1 cellular context compared by ENCODE assay signal in genomic region chr3:30193625-30194044, GRCh38.
TF ChIP-seq lines count a peak whose summit lies in the region.

No MANE protein-coding gene starts in this region.

TF ChIP-seq in HepG2, 621 proteins besides CTCF, POLR2A, EP300 and RAD21 (continued from another document):
- no peak for TF ChIP-seq ZNF280B (CRISPR knock-in tag; IDR thresholded peaks at IDR 0.05; ENCODE audit: borderline replicate concordance)
- peak; percentile 30; the same call in 1 of the 2 replicates for TF ChIP-seq FOSL1 (CRISPR knock-in tag; IDR thresholded peaks at IDR 0.05; ENCODE audit: borderline replicate concordance)
- TF ChIP-seq SOX6 (IDR thresholded peaks at IDR 0.05) = no peak
- peak; percentile 49; the same call in 1 of the 2 replicates for TF ChIP-seq SOX6 (CRISPR knock-in tag; IDR thresholded peaks at IDR 0.05)
- TF ChIP-seq RARA (CRISPR knock-in tag; IDR thresholded peaks at IDR 0.05) = peak; percentile 30; the same call in 1 of the 2 replicates
- 0 out of 2 replicates have a peak, but pooled peaks have one; percentile 34 for TF ChIP-seq ARID2 (CRISPR knock-in tag; IDR thresholded peaks at IDR 0.05; ENCODE audit: borderline replicate concordance)
- TF ChIP-seq MED13 (CRISPR knock-in tag; IDR thresholded peaks at IDR 0.05) = peak; percentile 57; the same call in 1 of the 2 replicates
- TF ChIP-seq HDAC2 (CRISPR knock-in tag; IDR thresholded peaks at IDR 0.05) = peak; percentile 47
- 0 out of 2 replicates have a peak, but pooled peaks have one; percentile 27 for TF ChIP-seq TARDBP (CRISPR knock-in tag; IDR thresholded peaks at IDR 0.05)
- peak; percentile 56 for TF ChIP-seq ARID5B (CRISPR knock-in tag; IDR thresholded peaks at IDR 0.05)
- TF ChIP-seq ZNF503 (CRISPR knock-in tag; IDR thresholded peaks at IDR 0.05) = peak; percentile 56
- 0 out of 2 replicates have a peak, but pooled peaks have one; percentile 54 for TF ChIP-seq FOXP4 (CRISPR knock-in tag; IDR thresholded peaks at IDR 0.05)
- TF ChIP-seq BCL6 (CRISPR knock-in tag; IDR thresholded peaks at IDR 0.05) = peak; percentile 87
- TF ChIP-seq MAX (IDR thresholded peaks at IDR 0.05) = peak; percentile 42; the same call in 1 of the 2 replicates
- peak; percentile 76; the same call in 1 of the 2 replicates for TF ChIP-seq RERE (CRISPR knock-in tag; IDR thresholded peaks at IDR 0.05; ENCODE audit: low read depth)
- peak; percentile 24; the same call in 1 of the 2 replicates for TF ChIP-seq RXRB (CRISPR knock-in tag; IDR thresholded peaks at IDR 0.05; ENCODE audit: borderline replicate concordance)
- TF ChIP-seq TCF7 (IDR thresholded peaks at IDR 0.05; ENCODE audit: low read depth) = peak; percentile 75
- TF ChIP-seq GATAD2A (CRISPR knock-in tag; IDR thresholded peaks at IDR 0.05) = peak; percentile 56
- peak; percentile 66 for TF ChIP-seq NR2F2 (IDR thresholded peaks at IDR 0.05; ENCODE audit: borderline replicate concordance, low read depth)
- TF ChIP-seq FOXA3 (CRISPR knock-in tag; IDR thresholded peaks at IDR 0.05) = peak; percentile 68
